ENCODE assay signal across 16 cellular contexts in genomic region chr16:87601322-87602004, GRCh38. TPM values are rescaled to one million over a fixed set of nuclear protein-coding genes. Genes with fewer than 3 reads are reported as not detected.
DNase-seq lines count a peak whose midpoint lies in the region; ATAC-seq and TF ChIP-seq lines count a peak whose summit lies in the region.
"Had no signal": no experiment of that assay in that cellular context is flagged by ENCODE, and none has a peak within 500 bp of the region (broad histone marks: within the 10 kb centered on the region; RNA-seq: fewer than 3 reads in every experiment).

No MANE protein-coding gene starts in this region.

- no peak for TF ChIP-seq POLR2A in gastroesophageal sphincter (IDR thresholded peaks at IDR 0.05)

- TF ChIP-seq EP300 in gastroesophageal sphincter (IDR thresholded peaks at IDR 0.05) = no peak

- no peaks in the 10 kb centered on the region for H3K36me3 ChIP-seq in BLaER1
- no peaks in the 10 kb centered on the region for H3K36me3 ChIP-seq in ES-I3 (ENCODE audit: insufficient read depth, low read length)
- H3K36me3 ChIP-seq in gastroesophageal sphincter = no peaks in the 10 kb centered on the region
- H3K36me3 ChIP-seq: right atrium auricular region had no signal

- H4K20me1 ChIP-seq in BLaER1 = peaks cover 43% of the 10 kb centered on the region

- H3K4me1 ChIP-seq in BLaER1 (peaks cover 11% of the 10 kb centered on the region), ES-I3 (ENCODE audit: insufficient read depth, low read length) (no peaks in the 10 kb centered on the region), gastroesophageal sphincter (peaks cover 0 to 25% (median 0%) of the 10 kb centered on the region in 3 donors)

- H3K4me2 ChIP-seq in BLaER1 = peak overlapping the region; percentile 67

- H3K9me3 Mint-ChIP-seq in naive thymus-derived CD8-positive, alpha-beta T cell = peaks cover 0 to 8% (median 2%) of the 10 kb centered on the region in 9 donors

- H3K27me3 Mint-ChIP-seq in naive thymus-derived CD8-positive, alpha-beta T cell = peaks cover 33 to 65% (median 47%) of the 10 kb centered on the region in 5 donors

- H3K9me3 ChIP-seq in BLaER1 (no peaks in the 10 kb centered on the region), ES-I3 (ENCODE audit: control insufficient read depth, insufficient read depth, low read length) (no peaks in the 10 kb centered on the region), gastroesophageal sphincter (peaks cover 0 to 15% (median 0%) of the 10 kb centered on the region in 3 donors)
- H3K9me3 ChIP-seq: mucosa of descending colon, right atrium auricular region had no signal

- WGBS in gastroesophageal sphincter (ENCODE audit: low coverage in 1 of 2), 2 donors = 0 to 17% methylated on average over 1 of the region's 35 CpGs

- H3K27me3 ChIP-seq in BLaER1 = peaks cover 83% of the 10 kb centered on the region
- peaks cover 83% of the 10 kb centered on the region for H3K27me3 ChIP-seq in gastroesophageal sphincter

- TF ChIP-seq CTCF in coronary artery (IDR thresholded peaks at IDR 0.05) = no peak
- no peak for TF ChIP-seq CTCF in gastroesophageal sphincter (IDR thresholded peaks at IDR 0.05)

- H3K27ac ChIP-seq in BLaER1 (no peak overlapping the region), coronary artery (no peak overlapping the region), gastroesophageal sphincter (no peak overlapping the region)
- H3K27ac ChIP-seq: right atrium auricular region had no signal

- H3K9ac ChIP-seq in BLaER1 (no peak overlapping the region), ES-I3 (ENCODE audit: low read depth, low read length) (peak overlapping the region; percentile 83)

- ATAC-seq in naive thymus-derived CD8-positive, alpha-beta T cell = no peak
- ATAC-seq in HG03097 (IDR thresholded peaks at IDR 0.05; ENCODE audit: low FRiP score, unreplicated experiment) (no peak), gastroesophageal sphincter (no peak), GM21737 (IDR thresholded peaks at IDR 0.05; ENCODE audit: unreplicated experiment) (no peak)
- ATAC-seq: K562, mucosa of descending colon had no signal

- peak overlapping the region; percentile 26 to 60 (median 50) for H3K4me3 Mint-ChIP-seq in naive thymus-derived CD8-positive, alpha-beta T cell

- H3K36me3 Mint-ChIP-seq in naive thymus-derived CD8-positive, alpha-beta T cell = peaks cover 0 to 5% (median 2%) of the 10 kb centered on the region in 3 donors

- DNase-seq in coronary artery (ENCODE audit: low spot score) = no peak
- DNase-seq in naive thymus-derived CD8-positive, alpha-beta T cell = no peak
- no peak for DNase-seq in HuH-7.5 (ENCODE audit: low spot score)
- DNase-seq: mucosa of descending colon; NCI-H510A; stimulated activated CD4-positive, alpha-beta T cell treated with anti-CD3 and anti-CD28 coated beads, Interleukin-4, amount 100 ng/mL, for 1 hour; stimulated activated naive CD4-positive, alpha-beta T cell treated with Interleukin-2 at 50 U/mL for 16 hours had no signal

- H3K4me1 Mint-ChIP-seq in naive thymus-derived CD8-positive, alpha-beta T cell = peaks cover 6 to 14% (median 9%) of the 10 kb centered on the region in 4 donors

- no peak overlapping the region for H3K27ac Mint-ChIP-seq in naive thymus-derived CD8-positive, alpha-beta T cell
- H3K27ac Mint-ChIP-seq: CD14-positive monocyte had no signal

- H3K4me3 ChIP-seq in BLaER1 (peak overlapping the region; percentile 60), coronary artery (peak overlapping the region; percentile 40), gastroesophageal sphincter (peak overlapping the region in 1 of 2 donors; percentile 36)
- H3K4me3 ChIP-seq: K562, mucosa of descending colon, right atrium auricular region had no signal

- POLR2A ChIA-PET in naive thymus-derived CD8-positive, alpha-beta T cell (lab: Charles Lee) = no interaction called here

RNA-seq across cellular contexts. Expression of gene JPH3, which starts 0.8 kb away (rescaled TPM):
- not detected for total RNA-seq in naive thymus-derived CD8-positive, alpha-beta T cell
- polyA plus RNA-seq in naive thymus-derived CD8-positive, alpha-beta T cell = under 1 TPM in 2 of 3 donors, not detected in 1; 0.08 to 0.09 TPM
- total RNA-seq in gastroesophageal sphincter = 1 to 10 TPM in 3 of 4 donors, under 1 TPM in 1; 0.72 to 4.4 (median 1.1) TPM
- total RNA-seq: fibroblast of lung, K562 had no signal
- polyA plus RNA-seq: CD14-positive monocyte had no signal
